19 cellular contexts compared by ENCODE assay signal in the genomic region with DNA sequence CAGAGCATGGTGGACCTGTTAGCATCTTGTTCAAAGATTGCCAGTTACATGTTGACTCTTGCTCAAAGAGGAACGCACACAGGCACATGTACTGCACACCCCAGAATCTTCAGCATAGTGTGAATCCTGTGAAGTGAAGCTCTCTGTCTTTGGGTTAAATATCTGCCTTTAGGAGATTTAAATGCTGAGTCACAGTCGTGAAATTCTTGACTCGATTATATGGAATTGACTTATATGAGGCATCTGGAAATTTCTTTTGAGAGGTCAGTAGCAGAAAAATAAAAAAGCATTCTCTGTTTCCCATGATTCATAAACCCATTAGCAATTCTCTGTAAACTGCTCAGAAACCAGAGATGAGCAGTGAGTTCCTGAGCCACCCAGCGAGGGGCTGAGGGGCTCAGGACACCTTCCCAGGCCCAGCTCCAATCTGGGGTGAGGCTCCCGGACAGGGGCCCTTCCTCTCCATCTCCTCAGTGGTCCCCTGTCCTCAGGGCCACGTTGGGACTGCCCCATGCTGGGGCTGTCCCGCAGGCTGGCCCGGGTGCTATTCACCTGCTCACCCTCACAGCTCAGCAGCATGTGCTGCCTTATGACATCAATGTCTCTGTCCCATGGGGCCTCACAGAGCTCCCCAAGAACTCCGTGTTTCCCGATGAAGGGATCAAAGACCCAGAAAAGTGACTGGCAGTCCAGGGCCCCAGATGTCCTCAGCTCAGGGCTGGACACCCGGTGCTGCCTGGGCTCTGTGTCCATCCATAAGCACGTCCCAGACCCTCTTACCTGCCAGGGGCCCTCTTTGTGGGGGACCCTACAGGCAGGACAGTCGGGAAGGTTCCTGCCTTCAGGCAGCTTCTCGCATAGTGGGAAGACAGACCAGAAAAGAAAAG.
"Had no signal": no experiment of that assay in that cellular context is flagged by ENCODE, and none has a peak within 500 bp of the region (broad histone marks: within the 10 kb centered on the region; RNA-seq: fewer than 3 reads in every experiment).

No MANE protein-coding gene starts in this region.

- H3K36me3 Mint-ChIP-seq: naive thymus-derived CD8-positive, alpha-beta T cell; type B pancreatic cell had no signal

- H3K27ac Mint-ChIP-seq: activated CD4-positive, alpha-beta T cell treated with anti-CD3 and anti-CD28 coated beads, Interleukin-2, amount 10 ng/mL, durations not matched to agents 7 days and 5 days; activated T-cell treated with anti-CD3 and anti-CD28 coated beads, Interleukin-2, amount 50 U/mL, for 72 hours; T-helper 2 cell treated with Interferon-gamma antibody and Interleukin-4, amounts not matched to agents 5 μg/mL and 100 μg/mL, for 36 hours; type B pancreatic cell had no signal

- H3K36me3 ChIP-seq: ascending aorta, left ventricle myocardium inferior, prostate gland had no signal

- ATAC-seq: activated T-cell treated with anti-CD3 and anti-CD28 coated beads, Interleukin-2, amount 50 U/mL, for 72 hours; esophagus mucosa; naive thymus-derived CD8-positive, alpha-beta T cell; right cardiac atrium had no signal

- H3K9me3 Mint-ChIP-seq: activated CD4-positive, alpha-beta T cell treated with anti-CD3 and anti-CD28 coated beads, Interleukin-2, amount 10 ng/mL, durations not matched to agents 7 days and 5 days had no signal

- H3K27me3 ChIP-seq: ascending aorta had no signal

- H3K4me3 Mint-ChIP-seq: activated CD4-positive, alpha-beta T cell treated with anti-CD3 and anti-CD28 coated beads, Interleukin-2, amount 10 ng/mL, durations not matched to agents 7 days and 5 days; activated T-cell treated with anti-CD3 and anti-CD28 coated beads, Interleukin-2, amount 50 U/mL, for 72 hours; naive thymus-derived CD8-positive, alpha-beta T cell; T-helper 2 cell treated with Interferon-gamma antibody and Interleukin-4, amounts not matched to agents 5 μg/mL and 100 μg/mL, for 36 hours; type B pancreatic cell had no signal

- H3K4me1 ChIP-seq: left ventricle myocardium inferior, prostate gland had no signal

- H3K27me3 Mint-ChIP-seq: activated CD4-positive, alpha-beta T cell treated with anti-CD3 and anti-CD28 coated beads, Interleukin-2, amount 10 ng/mL, durations not matched to agents 7 days and 5 days; type B pancreatic cell had no signal

- H3K9me3 ChIP-seq: ascending aorta, prostate gland had no signal

- H3K4me1 Mint-ChIP-seq: activated CD4-positive, alpha-beta T cell treated with anti-CD3 and anti-CD28 coated beads, Interleukin-2, amount 10 ng/mL, durations not matched to agents 7 days and 5 days; naive thymus-derived CD8-positive, alpha-beta T cell had no signal

- FAIRE-seq: kidney, small intestine had no signal

- H3K27ac ChIP-seq: ascending aorta, dorsolateral prefrontal cortex, left ventricle myocardium inferior, prostate gland had no signal

- H3K4me3 ChIP-seq: ascending aorta, dorsolateral prefrontal cortex, left ventricle myocardium inferior, prostate gland had no signal

- DNase-seq: activated CD4-positive, alpha-beta T cell treated with anti-CD3 and anti-CD28 coated beads, Interleukin-2, amount 10 ng/mL, durations not matched to agents 7 days and 5 days; activated CD8-positive, alpha-beta memory T cell treated with anti-CD3 and anti-CD28 coated beads, Interleukin-2, amount 50 U/mL, for 48 hours; activated gamma-delta T cell treated with Interleukin-2 at 50 U/mL for 16 hours; activated T-cell treated with anti-CD3 and anti-CD28 coated beads, Interleukin-2, amount 50 U/mL, for 72 hours; dorsolateral prefrontal cortex; glutamatergic neuron; hypothalamus; kidney; left ventricle myocardium inferior; mesenchymal stem cell; naive thymus-derived CD8-positive, alpha-beta T cell; right cardiac atrium; small intestine; substantia nigra had no signal
